Comparison of ENCODE assay signal across 8 cellular contexts in the genomic region with DNA sequence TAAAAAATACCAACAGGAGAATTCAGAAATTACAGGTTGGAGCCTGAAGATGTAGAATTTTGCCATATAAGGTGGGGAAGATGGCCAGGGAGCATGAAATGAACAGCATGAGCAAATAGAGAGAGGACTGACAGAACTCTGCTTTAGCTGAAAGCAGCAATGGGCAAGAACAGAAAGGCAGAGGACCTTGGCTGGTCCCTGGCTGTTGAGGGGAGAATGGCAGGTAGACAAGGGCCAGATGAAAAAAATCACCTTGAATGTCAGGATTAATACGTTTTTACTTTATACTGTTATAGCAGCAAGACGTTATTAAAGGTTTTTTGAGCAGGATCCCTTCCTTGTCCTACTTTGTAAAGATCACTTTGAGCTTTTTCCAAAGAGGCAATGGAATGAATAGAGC. TPM values are rescaled to one million over a fixed set of nuclear protein-coding genes. Genes with fewer than 3 reads are reported as not detected.
DNase-seq lines count a peak whose midpoint lies in the region; ATAC-seq, FAIRE-seq and TF ChIP-seq lines count a peak whose summit lies in the region.

No MANE protein-coding gene starts in this region.

- peaks cover 24% of the 10 kb centered on the region for H3K4me1 ChIP-seq in OCI-LY7 (ENCODE audit: insufficient read depth, low read length, poor library complexity, severe bottlenecking)
- peaks cover 12% of the 10 kb centered on the region for H3K4me1 ChIP-seq in endothelial cell of umbilical vein (ENCODE audit: control insufficient read depth, extremely low read depth, insufficient read depth, low read length)
- H3K4me1 ChIP-seq in rectal smooth muscle tissue (ENCODE audit: control insufficient read depth, insufficient read depth, low read length), result peaks cover 11% of the 10 kb centered on the region

- CTCF ChIA-PET in OCI-LY7 (lab: Charles Lee; ENCODE audit: unreplicated experiment), result interaction anchor here (1.5 to 3.4 kb wide), 3 partner anchors 12 to 144 kb away, joined by 4 to 20 read pairs (median 5); a partner anchor contains a TSS
- CTCF ChIA-PET in endothelial cell of umbilical vein (lab: Charles Lee), result interaction anchor here (0.9 to 5.7 kb wide), 8 partner anchors 9 to 144 kb away, joined by 3 to 41 read pairs (median 16); a partner anchor contains a TSS

- no peak for TF ChIP-seq POLR2A in endothelial cell of umbilical vein (IDR thresholded peaks at IDR 0.05; ENCODE audit: low read depth, low read length)

- no peaks in the 10 kb centered on the region for H3K9me3 Mint-ChIP-seq in activated CD4-positive, alpha-beta T cell treated with anti-CD3 and anti-CD28 coated beads, Interleukin-2, amount 10 ng/mL, durations not matched to agents 24 days and 14 days

- no peaks in the 10 kb centered on the region for H3K27me3 ChIP-seq in endothelial cell of umbilical vein (ENCODE audit: control insufficient read depth in 2 of 2, insufficient read depth in 2 of 2, low read length in 2 of 2)
- H3K27me3 ChIP-seq in rectal smooth muscle tissue (ENCODE audit: control insufficient read depth, insufficient read depth, low read length), result no peaks in the 10 kb centered on the region

- H3K9me3 ChIP-seq in OCI-LY7 (ENCODE audit: low read length), result no peaks in the 10 kb centered on the region
- H3K9me3 ChIP-seq in endothelial cell of umbilical vein (replicated peaks; ENCODE audit: control insufficient read depth, insufficient read depth, low read length), result no peaks in the 10 kb centered on the region

- H3K4me3 ChIP-seq in OCI-LY7 (ENCODE audit: low read depth, low read length, poor library complexity, severe bottlenecking), result peak overlapping the region; percentile 88
- peak overlapping the region; percentile 63 to 95 (median 67) for H3K4me3 ChIP-seq in endothelial cell of umbilical vein (replicated peaks in 1 of 3; ENCODE audit: insufficient read depth in 1 of 3, low read depth in 1 of 3, low read length in 3 of 3)
- peak overlapping the region; percentile 90 for H3K4me3 ChIP-seq in rectal smooth muscle tissue (ENCODE audit: low read length)

- H3K79me2 ChIP-seq in OCI-LY7 (ENCODE audit: insufficient read depth, low read depth, low read length), result peaks cover 44% of the 10 kb centered on the region
- peaks cover 22% of the 10 kb centered on the region for H3K79me2 ChIP-seq in endothelial cell of umbilical vein (ENCODE audit: control insufficient read depth, insufficient read depth, low read length)

- ATAC-seq in GM21619 (IDR thresholded peaks at IDR 0.05; ENCODE audit: unreplicated experiment), result no peak

- peaks cover 39% of the 10 kb centered on the region for H3K36me3 ChIP-seq in OCI-LY7 (ENCODE audit: insufficient read depth, low read length)
- H3K36me3 ChIP-seq in endothelial cell of umbilical vein (ENCODE audit: control insufficient read depth in 2 of 2, extremely low read depth in 1 of 2, insufficient read depth in 2 of 2, low read length in 2 of 2), result peaks cover 0 to 2% of the 10 kb centered on the region in 2 experiments
- H3K36me3 ChIP-seq in rectal smooth muscle tissue (ENCODE audit: control insufficient read depth, insufficient read depth, low read length), result no peaks in the 10 kb centered on the region

- H3K4me1 Mint-ChIP-seq in activated CD4-positive, alpha-beta T cell treated with anti-CD3 and anti-CD28 coated beads, Interleukin-2, amount 10 ng/mL, durations not matched to agents 24 days and 14 days, result peaks cover 43% of the 10 kb centered on the region

- intact Hi-C loops in activated CD4-positive, alpha-beta T cell treated with anti-CD3 and anti-CD28 coated beads, Interleukin-2, amount 10 ng/mL, durations not matched to agents 24 days and 14 days (cut with micrococcal nuclease), result loop anchor here (5.0 kb wide), 1 partner anchor 114 kb away; a partner anchor contains a TSS
- intact Hi-C loops in OCI-LY7 (cut with micrococcal nuclease; ENCODE audit: unreplicated experiment), result loop anchor here (1.0 kb wide), 1 partner anchor 133 kb away; no protein-coding TSS in a partner anchor
- intact Hi-C loops in endothelial cell of umbilical vein (cut with micrococcal nuclease), result loop anchor here (5.0 kb wide), 1 partner anchor 196 kb away; a partner anchor contains a TSS

- POLR2A ChIA-PET in OCI-LY7 (lab: Charles Lee), result interaction anchor here (0.5 to 4.8 kb wide), 13 partner anchors 8 to 915 kb away, joined by 3 to 50 read pairs (median 4); a partner anchor contains a TSS
- POLR2A ChIA-PET in endothelial cell of umbilical vein (lab: Charles Lee), result no interaction called here

- no peaks in the 10 kb centered on the region for H3K27me3 Mint-ChIP-seq in activated CD4-positive, alpha-beta T cell treated with anti-CD3 and anti-CD28 coated beads, Interleukin-2, amount 10 ng/mL, durations not matched to agents 24 days and 14 days

- peak; percentile 67 for DNase-seq in activated CD4-positive, alpha-beta T cell treated with anti-CD3 and anti-CD28 coated beads, Interleukin-2, amount 10 ng/mL, durations not matched to agents 24 days and 14 days
- no peak for DNase-seq in activated CD4-positive, alpha-beta T cell treated with anti-CD3 and anti-CD28 coated beads, Interleukin-2, amount 50 U/mL, for 1 hour
- peak; percentile 59 for DNase-seq in OCI-LY7 (ENCODE audit: low spot score)
- no peak for DNase-seq in endothelial cell of umbilical vein (ENCODE audit: low read depth, low spot score)
- no peak for DNase-seq in AG20443 (ENCODE audit: low spot score)
- DNase-seq in foreskin melanocyte, result no peak

- peaks cover 38% of the 10 kb centered on the region for H3K36me3 Mint-ChIP-seq in activated CD4-positive, alpha-beta T cell treated with anti-CD3 and anti-CD28 coated beads, Interleukin-2, amount 10 ng/mL, durations not matched to agents 24 days and 14 days (ENCODE audit: low read depth)

- dilution Hi-C loops in endothelial cell of umbilical vein (cut with MboI; ENCODE audit: extremely low pct_ligation_motif_present, low sequenced_read_pairs), result no loop called here

- no peak for FAIRE-seq in endothelial cell of umbilical vein (lab: Jason Lieb, UNC)

- no peaks in the 10 kb centered on the region for H3K9me1 ChIP-seq in endothelial cell of umbilical vein (replicated peaks; ENCODE audit: control insufficient read depth, extremely low read depth, insufficient read depth, low read length)

- BruUV-seq in OCI-LY7 (replicated peaks; lab: Mats Ljungman, UMichigan) (TSS peak; percentile 74), endothelial cell of umbilical vein (replicated peaks; lab: Mats Ljungman, UMichigan) (no TSS peak)

- H3K9ac ChIP-seq in endothelial cell of umbilical vein (replicated peaks; ENCODE audit: extremely low read depth, insufficient read depth, low read length), result peak overlapping the region; percentile 92
- peak overlapping the region; percentile 38 for H3K9ac ChIP-seq in rectal smooth muscle tissue (ENCODE audit: low read length)

- H3K4me2 ChIP-seq in OCI-LY7 (ENCODE audit: low read length) (peak overlapping the region; percentile 80), endothelial cell of umbilical vein (ENCODE audit: insufficient read depth, low read length) (peak overlapping the region; percentile 99)

- H4K20me1 ChIP-seq in OCI-LY7 (ENCODE audit: insufficient read depth, low read length) (no peaks in the 10 kb centered on the region; the same call in 1 of the 2 replicates), endothelial cell of umbilical vein (replicated peaks; ENCODE audit: control insufficient read depth, extremely low read depth, insufficient read depth, low read length) (no peaks in the 10 kb centered on the region)

- no peaks in the 10 kb centered on the region for H3K9me2 ChIP-seq in OCI-LY7 (ENCODE audit: insufficient read depth, low read length)

- peak overlapping the region; percentile 98 for H3K27ac Mint-ChIP-seq in activated CD4-positive, alpha-beta T cell treated with anti-CD3 and anti-CD28 coated beads, Interleukin-2, amount 10 ng/mL, durations not matched to agents 24 days and 14 days

- H3K27ac ChIP-seq in OCI-LY7 (ENCODE audit: low read depth, low read length, poor library complexity, severe bottlenecking) (peak overlapping the region; percentile 68), endothelial cell of umbilical vein (ENCODE audit: insufficient read depth, low read depth, low read length) (peak overlapping the region; percentile 82), rectal smooth muscle tissue (ENCODE audit: low read depth, low read length) (no peak overlapping the region)

- peak; percentile 46; the same call in 1 of the 2 replicates for TF ChIP-seq CTCF in OCI-LY7 (conservative IDR thresholded peaks at IDR 0.05; ENCODE audit: low read length)
- peak in 1 of 2 donors; percentile 17 for TF ChIP-seq CTCF in endothelial cell of umbilical vein (IDR thresholded peaks at IDR 0.05; ENCODE audit: extremely low read depth in 1 of 2, insufficient read depth in 1 of 2, low read depth in 1 of 2, low read length in 2 of 2)

- H2AFZ ChIP-seq in OCI-LY7 (ENCODE audit: low read length), result peak overlapping the region; percentile 96; the same call in 1 of the 2 replicates
- peak overlapping the region; percentile 76 for H2AFZ ChIP-seq in endothelial cell of umbilical vein (ENCODE audit: low read depth, low read length)

- H3K4me3 Mint-ChIP-seq in activated CD4-positive, alpha-beta T cell treated with anti-CD3 and anti-CD28 coated beads, Interleukin-2, amount 10 ng/mL, durations not matched to agents 24 days and 14 days, result peak overlapping the region; percentile 99

RNA-seq across cellular contexts. Expression of a gene that starts 1.0 kb away (rescaled TPM):
- 65.0 and 65.1 TPM in 2 replicates for total RNA-seq in activated CD4-positive, alpha-beta T cell treated with anti-CD3 and anti-CD28 coated beads, Interleukin-2, amount 10 ng/mL, durations not matched to agents 24 days and 14 days
- total RNA-seq in OCI-LY7 (2014; rRNA removed; shearing (Covaris generic)), result 34.6 and 38.9 TPM in 2 replicates
- total RNA-seq in OCI-LY7 (2022) (35.6 and 40.0 TPM in 2 replicates), endothelial cell of umbilical vein (33.8 and 35.6 TPM in 2 replicates)
- polyA plus RNA-seq in endothelial cell of umbilical vein, result 28.6 and 30.8 TPM in 2 replicates
- 30.4 and 31.2 TPM in 2 replicates for polyA plus RNA-seq in endothelial cell of umbilical vein (2011; cell fraction: cytosol; rRNA removed)
- 10.4 and 10.9 TPM in 2 replicates for polyA plus RNA-seq in endothelial cell of umbilical vein (2011; cell fraction: nucleus; rRNA removed)
- 29.3 and 45.8 TPM in 2 replicates for polyA plus RNA-seq in endothelial cell of umbilical vein (2012)
- 38.5 and 46.8 TPM in 2 replicates for polyA minus RNA-seq in endothelial cell of umbilical vein
- polyA minus RNA-seq in endothelial cell of umbilical vein (2011; cell fraction: cytosol; rRNA and poly(A)+ RNA removed), result 28.0 TPM
- 7.9 and 10.5 TPM in 2 replicates for polyA minus RNA-seq in endothelial cell of umbilical vein (2011; cell fraction: nucleus; rRNA and poly(A)+ RNA removed)

RNA-seq across cellular contexts. Expression of a gene that starts 12.1 kb away (rescaled TPM):
- 25.9 and 27.4 TPM in 2 replicates for total RNA-seq in activated CD4-positive, alpha-beta T cell treated with anti-CD3 and anti-CD28 coated beads, Interleukin-2, amount 10 ng/mL, durations not matched to agents 24 days and 14 days
- 14.7 and 20.1 TPM in 2 replicates for total RNA-seq in OCI-LY7 (2014; rRNA removed; shearing (Covaris generic))
- total RNA-seq in OCI-LY7 (2022), result 25.7 and 30.0 TPM in 2 replicates
- total RNA-seq in endothelial cell of umbilical vein, result 34.0 and 36.4 TPM in 2 replicates
- 16.6 and 18.2 TPM in 2 replicates for polyA plus RNA-seq in endothelial cell of umbilical vein
- 20.6 and 23.0 TPM in 2 replicates for polyA plus RNA-seq in endothelial cell of umbilical vein (2011; cell fraction: cytosol; rRNA removed)
- 22.7 and 24.8 TPM in 2 replicates for polyA plus RNA-seq in endothelial cell of umbilical vein (2011; cell fraction: nucleus; rRNA removed)
- polyA plus RNA-seq in endothelial cell of umbilical vein (2012), result 25.0 and 29.2 TPM in 2 replicates
- polyA minus RNA-seq in endothelial cell of umbilical vein, result 32.8 and 36.8 TPM in 2 replicates
- polyA minus RNA-seq in endothelial cell of umbilical vein (2011; cell fraction: cytosol; rRNA and poly(A)+ RNA removed), result 6.1 TPM
- 9.8 and 16.6 TPM in 2 replicates for polyA minus RNA-seq in endothelial cell of umbilical vein (2011; cell fraction: nucleus; rRNA and poly(A)+ RNA removed)

RNA-seq across cellular contexts. Expression of a gene that starts 34.4 kb away (rescaled TPM):
- 0.31 and 0.65 TPM in 2 replicates for total RNA-seq in activated CD4-positive, alpha-beta T cell treated with anti-CD3 and anti-CD28 coated beads, Interleukin-2, amount 10 ng/mL, durations not matched to agents 24 days and 14 days
- 25.3 and 37.7 TPM in 2 replicates for total RNA-seq in OCI-LY7 (2014; rRNA removed; shearing (Covaris generic))
- total RNA-seq in OCI-LY7 (2022) (70.7 and 89.8 TPM in 2 replicates), endothelial cell of umbilical vein (18.8 and 32.1 TPM in 2 replicates)
- polyA plus RNA-seq in endothelial cell of umbilical vein, result 49.4 and 55.8 TPM in 2 replicates
- polyA plus RNA-seq in endothelial cell of umbilical vein (2011; cell fraction: cytosol; rRNA removed), result 20.9 and 29.8 TPM in 2 replicates
- polyA plus RNA-seq in endothelial cell of umbilical vein (2011; cell fraction: nucleus; rRNA removed), result 81.7 and 123 TPM in 2 replicates
- 20.1 and 32.6 TPM in 2 replicates for polyA plus RNA-seq in endothelial cell of umbilical vein (2012)
- 54.3 and 55.2 TPM in 2 replicates for polyA minus RNA-seq in endothelial cell of umbilical vein
- polyA minus RNA-seq in endothelial cell of umbilical vein (2011; cell fraction: cytosol; rRNA and poly(A)+ RNA removed), result not detected
- 41.6 and 53.7 TPM in 2 replicates for polyA minus RNA-seq in endothelial cell of umbilical vein (2011; cell fraction: nucleus; rRNA and poly(A)+ RNA removed)

Comparison
In these comparisons a context has a peak if more than half of its experiments do, and no peak if none do; other contexts are left out.
1. DNase-seq: peak in activated CD4-positive, alpha-beta T cell treated with anti-CD3 and anti-CD28 coated beads, Interleukin-2, amount 10 ng/mL, durations not matched to agents 24 days and 14 days (single experiment) and OCI-LY7 (single experiment); none in activated CD4-positive, alpha-beta T cell treated with anti-CD3 and anti-CD28 coated beads, Interleukin-2, amount 50 U/mL, for 1 hour (single experiment), endothelial cell of umbilical vein (single experiment), AG20443 (single experiment) and foreskin melanocyte (single experiment).
2. RNA of a gene that starts 34.4 kb away (total RNA-seq): 25.3 to 89.8 TPM in OCI-LY7 and 18.8 to 32.1 TPM in endothelial cell of umbilical vein; 0.31 to 0.65 TPM in activated CD4-positive, alpha-beta T cell treated with anti-CD3 and anti-CD28 coated beads, Interleukin-2, amount 10 ng/mL, durations not matched to agents 24 days and 14 days; every median in the first group is over 10 times any median in the second.
3. Peak in every context shown above with its lines, with median percentiles within 50 percentile points of each other: H3K4me3 ChIP-seq.